ENCODE assay signal across 20 cellular contexts in genomic region chr7:112254709-112255387, GRCh38. TPM values are rescaled to one million over a fixed set of nuclear protein-coding genes. Genes with fewer than 3 reads are reported as not detected.
DNase-seq lines count a peak whose midpoint lies in the region; ATAC-seq and TF ChIP-seq lines count a peak whose summit lies in the region.
"Had no signal": no experiment of that assay in that cellular context is flagged by ENCODE, and none has a peak within 500 bp of the region (broad histone marks: within the 10 kb centered on the region; RNA-seq: fewer than 3 reads in every experiment).

No MANE protein-coding gene starts in this region.

- H3K36me3 ChIP-seq in DND-41 (ENCODE audit: insufficient read depth, low read length) (no peaks in the 10 kb centered on the region), Loucy (ENCODE audit: insufficient read depth, low read length) (no peaks in the 10 kb centered on the region), ectodermal cell (ENCODE audit: control insufficient read depth, insufficient read depth, low read length) (no peaks in the 10 kb centered on the region)

- no peaks in the 10 kb centered on the region for H3K9me3 ChIP-seq in DND-41 (ENCODE audit: insufficient read depth, low read length, severe bottlenecking)
- H3K9me3 ChIP-seq in Loucy (ENCODE audit: insufficient read depth, low read depth, low read length), result no peaks in the 10 kb centered on the region
- H3K9me3 ChIP-seq in ectodermal cell (ENCODE audit: control insufficient read depth, low read length), result no peaks in the 10 kb centered on the region
- H3K9me3 ChIP-seq: SK-N-SH had no signal

- H3K4me3 ChIP-seq in DND-41 (ENCODE audit: low read depth in 1 of 2, low read length in 2 of 2) (no peak overlapping the region), Loucy (ENCODE audit: low read length, poor library complexity, severe bottlenecking) (no peak overlapping the region), ectodermal cell (ENCODE audit: insufficient read depth, low read depth, low read length) (no peak overlapping the region)

- H4K20me1 ChIP-seq in DND-41 (ENCODE audit: insufficient read depth, low read length) (peaks cover 24% of the 10 kb centered on the region; the same call in 1 of the 2 replicates), Loucy (ENCODE audit: insufficient read depth, low read length, poor library complexity, severe bottlenecking) (peaks cover 8% of the 10 kb centered on the region)

- H3K79me2 ChIP-seq in DND-41 (ENCODE audit: insufficient read depth, low read length) (peaks cover 32% of the 10 kb centered on the region; the same call in 1 of the 2 replicates), Loucy (ENCODE audit: insufficient read depth, low read length) (peaks cover 57% of the 10 kb centered on the region)

- no peak overlapping the region for H2AFZ ChIP-seq in DND-41 (ENCODE audit: low read depth, low read length)
- H2AFZ ChIP-seq in Loucy (ENCODE audit: low read length), result no peak overlapping the region

- peak; percentile 55 for ATAC-seq in DND-41 (ENCODE audit: insufficient read depth, low read depth)

- DNase-seq in DND-41 (peak; percentile 26), retina (no peak), HUDEP-2 (lab: John Stamatoyannopoulos, UW; ENCODE audit: unreplicated experiment in 76 of 76) (no peak), activated gamma-delta T cell (lab: John Stamatoyannopoulos, UW) (no peak), glutamatergic neuron (no peak)
- DNase-seq: EL; H7; HFFc6; NCI-H1092 treated with DMSO at 0.1 percent for 48 hours; NCI-H1436 treated with DMSO at 0.1 percent for 48 hours; NCI-H1930; NCI-H226; NCI-H748 treated with DMSO at 0.1 percent for 48 hours; NK-92 treated with Interleukin-12 subunit alpha and Interleukin-12 subunit beta, amount 100 ng/mL, for 24 hours; SIG-M5 had no signal

- no peaks in the 10 kb centered on the region for H3K27me3 ChIP-seq in DND-41 (ENCODE audit: insufficient read depth, low read length, poor library complexity)
- H3K27me3 ChIP-seq in Loucy (ENCODE audit: insufficient read depth, low read length, poor library complexity, severe bottlenecking), result no peaks in the 10 kb centered on the region
- peaks cover 19% of the 10 kb centered on the region for H3K27me3 ChIP-seq in ectodermal cell (ENCODE audit: control insufficient read depth, insufficient read depth, low read length, poor library complexity, severe bottlenecking)

- H3K36me3 Mint-ChIP-seq in glutamatergic neuron (ENCODE audit: unreplicated experiment), result peaks cover 6% of the 10 kb centered on the region
- H3K36me3 Mint-ChIP-seq: CD14-positive monocyte had no signal

- H3K9me2 ChIP-seq in Loucy (replicated peaks; ENCODE audit: low read depth, low read length), result no peaks in the 10 kb centered on the region
- H3K9me2 ChIP-seq: SK-N-SH had no signal

- H3K4me2 ChIP-seq in DND-41 (ENCODE audit: insufficient read depth, low read length) (no peak overlapping the region), Loucy (ENCODE audit: low read depth, low read length, poor library complexity, severe bottlenecking) (peak overlapping the region; percentile 44)
- H3K4me2 ChIP-seq: SK-N-SH had no signal

- H3K4me1 ChIP-seq in DND-41 (ENCODE audit: insufficient read depth, low read length) (peaks cover 23% of the 10 kb centered on the region), Loucy (ENCODE audit: insufficient read depth, low read length, poor library complexity, severe bottlenecking) (peaks cover 26% of the 10 kb centered on the region), ectodermal cell (ENCODE audit: control insufficient read depth, insufficient read depth, low read length) (peaks cover 9% of the 10 kb centered on the region)

- H3K4me3 Mint-ChIP-seq in glutamatergic neuron (ENCODE audit: unreplicated experiment), result no peak overlapping the region
- H3K4me3 Mint-ChIP-seq: CD14-positive monocyte, HFFc6 had no signal

- H3K9ac ChIP-seq in DND-41 (ENCODE audit: low read depth, low read length) (no peak overlapping the region), Loucy (ENCODE audit: low read depth, low read length, poor library complexity, severe bottlenecking) (no peak overlapping the region)
- H3K9ac ChIP-seq: SK-N-SH had no signal

- peaks cover 2% of the 10 kb centered on the region for H3K4me1 Mint-ChIP-seq in glutamatergic neuron (ENCODE audit: low read depth, unreplicated experiment)

- no peak overlapping the region for H3K27ac ChIP-seq in DND-41 (ENCODE audit: low read length)
- peak overlapping the region; percentile 8 for H3K27ac ChIP-seq in ectodermal cell (ENCODE audit: insufficient read depth, low read depth, low read length, poor library complexity, severe bottlenecking)
- H3K27ac ChIP-seq: HL-60 had no signal

- TF ChIP-seq CTCF in DND-41 (IDR thresholded peaks at IDR 0.05; ENCODE audit: borderline replicate concordance, extremely low read depth, low read length, poor library complexity, severe bottlenecking) (no peak), Loucy (conservative IDR thresholded peaks at IDR 0.05; ENCODE audit: low read length) (no peak), glutamatergic neuron (IDR thresholded peaks at IDR 0.05; ENCODE audit: partially characterized antibody, unreplicated experiment) (no peak)

- H3K9me3 Mint-ChIP-seq in glutamatergic neuron (ENCODE audit: unreplicated experiment), result no peaks in the 10 kb centered on the region
- H3K9me3 Mint-ChIP-seq: CD14-positive monocyte, HFFc6 had no signal

- H3K27me3 Mint-ChIP-seq in glutamatergic neuron (ENCODE audit: unreplicated experiment), result peaks cover 2% of the 10 kb centered on the region

- no peak overlapping the region for H3K27ac Mint-ChIP-seq in glutamatergic neuron (ENCODE audit: unreplicated experiment)
- H3K27ac Mint-ChIP-seq: CD14-positive monocyte, HFFc6 had no signal

- no peaks in the 10 kb centered on the region for H3F3A ChIP-seq in Loucy (ENCODE audit: low read depth)

- WGBS in ectodermal cell, 2 experiments, result 87 to 89% methylated on average over 6 of the region's 6 CpGs

RNA-seq across cellular contexts. Expression of gene ZNF277, which starts 48.4 kb away (rescaled TPM):
- 26.6 TPM for polyA plus RNA-seq in ectodermal cell (2013, experiment 1 of 4)
- 26.7 TPM for polyA plus RNA-seq in ectodermal cell (2013, experiment 2 of 4)
- polyA plus RNA-seq in ectodermal cell (2013, experiment 3 of 4), result 25.9 TPM
- polyA plus RNA-seq in ectodermal cell (2013, experiment 4 of 4), result 30.8 TPM
- total RNA-seq in glutamatergic neuron (ENCODE audit: unreplicated experiment), result 27.0 TPM

RNA-seq across cellular contexts. Expression of gene DOCK4, which starts 48.6 kb away (rescaled TPM):
- 24.4 TPM for polyA plus RNA-seq in ectodermal cell (2013, experiment 1 of 4)
- polyA plus RNA-seq in ectodermal cell (2013, experiment 2 of 4), result 25.5 TPM
- polyA plus RNA-seq in ectodermal cell (2013, experiment 3 of 4), result 18.4 TPM
- 19.7 TPM for polyA plus RNA-seq in ectodermal cell (2013, experiment 4 of 4)
- 60.3 TPM for total RNA-seq in glutamatergic neuron (ENCODE audit: unreplicated experiment)
